In the genomic region with DNA sequence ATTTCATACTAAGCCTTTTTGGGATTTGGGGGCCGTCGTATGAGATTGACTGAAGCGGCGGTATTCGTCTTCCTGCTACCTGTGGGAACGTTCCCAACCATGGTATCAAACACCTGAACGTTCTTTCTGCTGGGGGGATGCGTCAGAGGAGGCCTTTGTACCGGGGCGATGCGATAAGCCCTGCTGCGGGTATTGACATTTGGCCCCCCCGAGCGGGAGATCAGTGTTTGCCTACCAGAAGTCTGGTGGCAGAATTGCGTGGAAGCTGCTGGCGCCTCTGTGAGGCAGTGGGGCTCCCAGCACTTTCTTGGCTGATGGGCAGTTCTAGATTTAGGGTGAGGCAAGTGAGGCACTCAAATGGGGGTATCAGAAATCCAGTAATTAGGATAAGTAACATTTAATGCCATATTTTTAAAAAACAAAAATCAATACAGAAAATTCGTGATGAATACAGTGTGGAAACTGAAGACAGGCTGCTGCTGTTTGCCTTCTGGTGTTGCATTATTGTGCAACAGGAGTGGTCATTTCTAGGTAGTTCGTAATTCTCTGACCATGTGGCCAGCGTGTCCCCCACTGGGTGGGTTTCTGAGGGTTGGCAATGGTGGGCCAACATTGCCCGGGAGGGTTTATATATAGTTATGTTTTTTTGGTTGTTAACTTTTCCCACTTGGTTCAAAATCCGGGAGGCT, we compare ENCODE assay signal across 32 cellular contexts. TPM values are rescaled to one million over a fixed set of nuclear protein-coding genes. Genes with fewer than 3 reads are reported as not detected.
"Had no signal": no experiment of that assay in that cellular context is flagged by ENCODE, and none has a peak within 500 bp of the region (broad histone marks: within the 10 kb centered on the region; RNA-seq: fewer than 3 reads in every experiment).

No MANE protein-coding gene starts in this region.

- H3K4me1 ChIP-seq: lower lobe of right lung, uterus had no signal

- ATAC-seq: effector memory CD8-positive, alpha-beta T cell; heart right ventricle; left colon; lower lobe of right lung; natural killer cell; stimulated activated effector memory CD8-positive, alpha-beta T cell treated with anti-CD3 and anti-CD28 coated beads, Interleukin-12 subunit alpha, Interleukin-12 subunit beta, amount 100 ng/mL, for 72 hours; stimulated activated naive CD8-positive, alpha-beta T cell treated with anti-CD3 and anti-CD28 coated beads, Interleukin-15, Interleukin-2, amounts not matched to agents 100 U/mL and 50 U/mL, for 24 hours; upper lobe of right lung had no signal

- H3K4me3 ChIP-seq: coronary artery, esophagus squamous epithelium, heart right ventricle, left ventricle myocardium inferior, lower lobe of right lung, pancreas, thoracic aorta, tibial nerve, upper lobe of right lung, uterus had no signal

- H3K27ac ChIP-seq: coronary artery, heart right ventricle, left ventricle myocardium inferior, lower lobe of right lung, neutrophil, pancreas, thoracic aorta, tibial nerve, upper lobe of right lung, uterus had no signal

- DNase-seq: dermis blood vessel endothelial cell; effector memory CD8-positive, alpha-beta T cell; erythroblast; esophagus squamous epithelium; glutamatergic neuron; heart right ventricle; hippocampal formation; immature natural killer cell; islet precursor cell; kidney glomerular epithelial cell; left colon; left ventricle myocardium inferior; lower lobe of right lung; natural killer cell; pancreas; retina; stimulated activated CD4-positive, alpha-beta T cell treated with anti-CD3 and anti-CD28 coated beads, Interleukin-2, amount 100 ng/mL, for 24 hours; stimulated activated CD4-positive, alpha-beta T cell treated with anti-CD3 and anti-CD28 coated beads, Interleukin-4, amount 100 ng/mL, for 24 hours; stimulated activated naive CD8-positive, alpha-beta T cell treated with anti-CD3 and anti-CD28 coated beads, Interleukin-15, Interleukin-2, amounts not matched to agents 100 U/mL and 50 U/mL, for 24 hours; substantia nigra; upper lobe of right lung; uterus had no signal

- H3K36me3 ChIP-seq: esophagus squamous epithelium, heart right ventricle, left ventricle myocardium inferior, lower lobe of right lung, neutrophil, pancreas, thoracic aorta, tibial nerve, upper lobe of right lung, uterus had no signal

- FAIRE-seq: endometrium, pancreas had no signal

- H3K27me3 ChIP-seq: esophagus squamous epithelium, neutrophil, pancreas, tibial nerve, upper lobe of right lung, uterus had no signal

- H3K9me3 ChIP-seq: esophagus squamous epithelium, heart right ventricle, left ventricle myocardium inferior, lower lobe of right lung, neutrophil, pancreas, thoracic aorta, tibial nerve, upper lobe of right lung, uterus had no signal

RNA-seq across cellular contexts. Expression of a gene that starts 12.7 kb away (rescaled TPM):
- total RNA-seq: esophagus squamous epithelium, heart right ventricle, left colon, left ventricle myocardium inferior, lower lobe of right lung, myocyte, natural killer cell, neural crest cell, posterior vena cava, sciatic nerve, thoracic aorta, tibial nerve, upper lobe of right lung, uterus had no signal
- polyA plus RNA-seq: pancreas had no signal
